Comparison of ENCODE assay signal across 8 cellular contexts in the genomic region with DNA sequence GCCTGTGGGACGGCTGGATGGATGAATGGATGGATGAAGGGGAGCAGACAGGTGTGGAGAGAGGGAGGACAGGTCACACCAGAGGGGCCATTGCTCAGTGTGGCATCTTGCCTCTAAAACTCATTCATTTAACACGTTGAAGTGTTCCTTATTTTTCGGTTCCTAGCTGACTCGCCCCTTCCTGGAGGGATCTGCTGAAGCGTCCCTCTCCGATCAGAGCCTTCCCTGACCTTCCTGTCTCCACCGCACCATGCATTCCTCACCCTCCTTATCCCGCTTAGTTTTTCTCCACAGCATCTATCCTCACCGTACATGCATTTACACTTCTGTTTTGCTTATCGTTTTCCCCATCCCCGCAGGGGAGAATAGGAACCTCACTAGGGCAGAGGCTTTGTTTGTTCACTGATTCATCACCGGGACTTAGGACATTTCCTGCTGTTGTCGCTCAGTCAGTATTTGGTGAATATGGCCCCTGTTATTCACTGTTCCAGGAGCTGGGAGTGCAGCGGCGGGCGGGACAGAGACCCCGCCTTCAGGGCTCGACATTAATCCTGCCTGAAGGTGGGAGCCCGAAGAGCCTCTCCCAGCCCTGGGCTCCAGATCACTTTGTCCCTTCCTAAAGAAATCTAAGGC. TPM values are rescaled to one million over a fixed set of nuclear protein-coding genes. Genes with fewer than 3 reads are reported as not detected.
DNase-seq lines count a peak whose midpoint lies in the region; ATAC-seq and TF ChIP-seq lines count a peak whose summit lies in the region.

No MANE protein-coding gene starts in this region.

- peak overlapping the region; percentile 88 for H3K4me3 Mint-ChIP-seq in activated CD4-positive, alpha-beta T cell treated with anti-CD3 and anti-CD28 coated beads, Interleukin-2, amount 10 ng/mL, durations not matched to agents 24 days and 14 days
- H3K4me3 Mint-ChIP-seq in effector memory CD8-positive, alpha-beta T cell: peak overlapping the region; percentile 83 to 87
- H3K4me3 Mint-ChIP-seq in nephron: peak overlapping the region; percentile 82 to 86 (median 85)

- H3K36me3 Mint-ChIP-seq in activated CD4-positive, alpha-beta T cell treated with anti-CD3 and anti-CD28 coated beads, Interleukin-2, amount 10 ng/mL, durations not matched to agents 24 days and 14 days (ENCODE audit: low read depth): no peaks in the 10 kb centered on the region
- H3K36me3 Mint-ChIP-seq in effector memory CD8-positive, alpha-beta T cell (ENCODE audit: insufficient read depth): peaks cover 9% of the 10 kb centered on the region
- no peaks in the 10 kb centered on the region for H3K36me3 Mint-ChIP-seq in nephron (ENCODE audit: low read depth)

- intact Hi-C loops in activated CD4-positive, alpha-beta T cell treated with anti-CD3 and anti-CD28 coated beads, Interleukin-2, amount 10 ng/mL, durations not matched to agents 24 days and 14 days (cut with micrococcal nuclease): loop anchor here (1.0 to 10.0 kb wide), 5 partner anchors 81 to 580 kb away; a partner anchor contains a TSS

- no peak for DNase-seq in activated CD4-positive, alpha-beta T cell treated with anti-CD3 and anti-CD28 coated beads, Interleukin-2, amount 10 ng/mL, durations not matched to agents 24 days and 14 days
- no peak for DNase-seq in activated CD4-positive, alpha-beta T cell treated with anti-CD3 and anti-CD28 coated beads for 1 hour
- peak; percentile 81 for DNase-seq in RKO (ENCODE audit: low spot score)
- peak in 1 of 3 experiments; percentile 9 for DNase-seq in effector memory CD8-positive, alpha-beta T cell
- DNase-seq in stimulated activated CD8-positive, alpha-beta memory T cell treated with anti-CD3 and anti-CD28 coated beads, Interleukin-4, amount 100 ng/mL, for 48 hours: no peak
- DNase-seq in stimulated activated CD4-positive, alpha-beta T cell treated with anti-CD3 and anti-CD28 coated beads, Interleukin-4, amount 100 ng/mL, for 1 hour: no peak

- peaks cover 17% of the 10 kb centered on the region for H3K27me3 Mint-ChIP-seq in activated CD4-positive, alpha-beta T cell treated with anti-CD3 and anti-CD28 coated beads, Interleukin-2, amount 10 ng/mL, durations not matched to agents 24 days and 14 days
- peaks cover 0 to 17% of the 10 kb centered on the region in 2 donors for H3K27me3 Mint-ChIP-seq in effector memory CD8-positive, alpha-beta T cell
- H3K27me3 Mint-ChIP-seq in nephron (ENCODE audit: low read depth): peaks cover 28% of the 10 kb centered on the region

- no peaks in the 10 kb centered on the region for H3K9me3 Mint-ChIP-seq in activated CD4-positive, alpha-beta T cell treated with anti-CD3 and anti-CD28 coated beads, Interleukin-2, amount 10 ng/mL, durations not matched to agents 24 days and 14 days
- H3K9me3 Mint-ChIP-seq in effector memory CD8-positive, alpha-beta T cell: no peaks in the 10 kb centered on the region
- no peaks in the 10 kb centered on the region for H3K9me3 Mint-ChIP-seq in nephron

- no peak for TF ChIP-seq CTCF in nephron (IDR thresholded peaks at IDR 0.05; ENCODE audit: unreplicated experiment in 3 of 3)

- peaks cover 6% of the 10 kb centered on the region for H3K4me1 Mint-ChIP-seq in activated CD4-positive, alpha-beta T cell treated with anti-CD3 and anti-CD28 coated beads, Interleukin-2, amount 10 ng/mL, durations not matched to agents 24 days and 14 days
- peaks cover 8 to 9% of the 10 kb centered on the region in 2 donors for H3K4me1 Mint-ChIP-seq in effector memory CD8-positive, alpha-beta T cell (ENCODE audit: low read depth in 2 of 2)
- peaks cover 5% of the 10 kb centered on the region for H3K4me1 Mint-ChIP-seq in nephron

- peak; percentile 14 for ATAC-seq in HG02973 (IDR thresholded peaks at IDR 0.05; ENCODE audit: unreplicated experiment)
- peak; percentile 16 for ATAC-seq in effector memory CD8-positive, alpha-beta T cell (replicated peaks)

- H3K27ac Mint-ChIP-seq in activated CD4-positive, alpha-beta T cell treated with anti-CD3 and anti-CD28 coated beads, Interleukin-2, amount 10 ng/mL, durations not matched to agents 24 days and 14 days: no peak overlapping the region
- H3K27ac Mint-ChIP-seq in effector memory CD8-positive, alpha-beta T cell: no peak overlapping the region
- peak overlapping the region; percentile 18 to 69 (median 51) for H3K27ac Mint-ChIP-seq in nephron

RNA-seq across cellular contexts. Expression of a gene that starts 32.0 kb away (rescaled TPM):
- not detected in 2 replicates for total RNA-seq in activated CD4-positive, alpha-beta T cell treated with anti-CD3 and anti-CD28 coated beads, Interleukin-2, amount 10 ng/mL, durations not matched to agents 24 days and 14 days

RNA-seq across cellular contexts. Expression of a gene that starts 32.0 kb away (rescaled TPM):
- total RNA-seq in activated CD4-positive, alpha-beta T cell treated with anti-CD3 and anti-CD28 coated beads, Interleukin-2, amount 10 ng/mL, durations not matched to agents 24 days and 14 days: not detected in 2 replicates

Comparison
In these comparisons a context has a peak if more than half of its experiments do, and no peak if none do; other contexts are left out.
1. H3K27ac Mint-ChIP-seq: peak in nephron (3 of 3); none in activated CD4-positive, alpha-beta T cell treated with anti-CD3 and anti-CD28 coated beads, Interleukin-2, amount 10 ng/mL, durations not matched to agents 24 days and 14 days (single experiment) and effector memory CD8-positive, alpha-beta T cell (0 of 2).
2. Peak in every context shown above with its lines, with median percentiles within 50 percentile points of each other: H3K4me3 Mint-ChIP-seq.